ENCODE assay signal across 8 cellular contexts in the genomic region with DNA sequence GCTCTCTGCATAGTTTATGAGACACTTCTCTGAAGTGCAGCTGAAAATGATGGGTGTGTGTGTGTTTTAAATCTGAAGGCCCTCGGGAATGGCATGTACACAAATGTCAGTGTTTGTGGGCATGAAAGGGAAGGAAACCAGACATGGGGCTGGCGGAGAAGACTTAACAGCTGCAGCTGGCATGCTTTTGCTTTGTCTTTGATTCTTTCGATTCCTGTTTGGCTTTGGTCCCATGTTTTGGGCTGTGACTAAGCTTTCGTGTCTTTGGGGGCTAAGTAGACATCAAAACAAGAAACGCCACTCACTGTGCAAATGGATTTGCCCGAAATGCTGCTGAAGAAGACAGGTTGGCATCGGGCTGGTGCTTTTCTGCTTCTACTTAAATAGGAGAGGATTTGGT.
DNase-seq lines count a peak whose midpoint lies in the region; ATAC-seq and TF ChIP-seq lines count a peak whose summit lies in the region.

No MANE protein-coding gene starts in this region.

- H3K4me2 ChIP-seq in Karpas-422 (ENCODE audit: low read depth, low read length, poor library complexity, severe bottlenecking): no peak overlapping the region

- no peak overlapping the region for H3K4me3 ChIP-seq in astrocyte of the spinal cord (ENCODE audit: low read depth, low read length)
- H3K4me3 ChIP-seq in Karpas-422 (ENCODE audit: low read length): no peak overlapping the region

- peaks cover 8% of the 10 kb centered on the region for H3K9me3 ChIP-seq in Karpas-422 (ENCODE audit: low read length)

- no peaks in the 10 kb centered on the region for H3K9me2 ChIP-seq in Karpas-422 (replicated peaks; ENCODE audit: insufficient read depth, low read length)

- no peak for DNase-seq in natural killer cell treated with Interleukin-12 subunit alpha and Interleukin-12 subunit beta and Interleukin-15 and Interleukin-18, amount 100 ng/mL, for 72 hours (ENCODE audit: low spot score)
- DNase-seq in natural killer cell (no peak), NOMO-1 treated with DMSO at 0.1 percent for 48 hours (lab: John Stamatoyannopoulos, UW; ENCODE audit: unreplicated experiment) (peak; percentile 78), astrocyte of the spinal cord (ENCODE audit: low read depth, low spot score) (peak; percentile 68), pons (ENCODE audit: low spot score) (peak; percentile 89), Karpas-422 (no peak), posterior vena cava (ENCODE audit: low spot score) (no peak)

- H3K27ac ChIP-seq in Karpas-422 (ENCODE audit: low read length): no peak overlapping the region

- ATAC-seq in natural killer cell treated with Interleukin-12 subunit alpha and Interleukin-12 subunit beta and Interleukin-15 and Interleukin-18, amount 100 ng/mL, for 72 hours: peak in 1 of 2 donors; percentile 56
- no peak for ATAC-seq in natural killer cell
- ATAC-seq in GM21360 (IDR thresholded peaks at IDR 0.05; ENCODE audit: unreplicated experiment): no peak

- peak overlapping the region; percentile 71 for H3K4me3 Mint-ChIP-seq in natural killer cell treated with Interleukin-12 subunit alpha and Interleukin-12 subunit beta and Interleukin-15 and Interleukin-18, amount 100 ng/mL, for 72 hours
- H3K4me3 Mint-ChIP-seq in natural killer cell: no peak overlapping the region

- intact Hi-C loops in natural killer cell (cut with micrococcal nuclease) (no loop called here), posterior vena cava (cut with DNase I) (no loop called here)

- H3K79me2 ChIP-seq in Karpas-422 (ENCODE audit: low read length): no peaks in the 10 kb centered on the region

- H3K4me1 Mint-ChIP-seq in natural killer cell treated with Interleukin-12 subunit alpha and Interleukin-12 subunit beta and Interleukin-15 and Interleukin-18, amount 100 ng/mL, for 72 hours (ENCODE audit: low read depth in 2 of 2): peaks cover 11 to 13% of the 10 kb centered on the region in 2 donors
- peaks cover 0 to 14% of the 10 kb centered on the region in 2 donors for H3K4me1 Mint-ChIP-seq in natural killer cell

- H3K36me3 ChIP-seq in Karpas-422 (ENCODE audit: insufficient read depth, low read length): no peaks in the 10 kb centered on the region

- in situ Hi-C loops in astrocyte of the spinal cord (cut with HindIII; ENCODE audit: low sequenced_read_pairs): no loop called here

- no peak overlapping the region for H2AFZ ChIP-seq in Karpas-422 (ENCODE audit: low read length)

- peaks cover 10% of the 10 kb centered on the region for H3K9me3 Mint-ChIP-seq in natural killer cell treated with Interleukin-12 subunit alpha and Interleukin-12 subunit beta and Interleukin-15 and Interleukin-18, amount 100 ng/mL, for 72 hours
- H3K9me3 Mint-ChIP-seq in natural killer cell: peaks cover 3 to 6% of the 10 kb centered on the region in 2 donors

- no peaks in the 10 kb centered on the region for H3K27me3 ChIP-seq in Karpas-422 (ENCODE audit: low read length)

- H3K27me3 Mint-ChIP-seq in natural killer cell treated with Interleukin-12 subunit alpha and Interleukin-12 subunit beta and Interleukin-15 and Interleukin-18, amount 100 ng/mL, for 72 hours: peaks cover 0 to 3% of the 10 kb centered on the region in 2 donors
- peaks cover 2 to 15% of the 10 kb centered on the region in 2 donors for H3K27me3 Mint-ChIP-seq in natural killer cell (ENCODE audit: low read depth in 2 of 2)

- no peak for TF ChIP-seq CTCF in natural killer cell (IDR thresholded peaks at IDR 0.05)
- TF ChIP-seq CTCF in astrocyte of the spinal cord (IDR thresholded peaks at IDR 0.05; ENCODE audit: low read depth, low read length): no peak

- no peaks in the 10 kb centered on the region for H3K4me1 ChIP-seq in Karpas-422 (ENCODE audit: low read length)

- H3K27ac Mint-ChIP-seq in natural killer cell treated with Interleukin-12 subunit alpha and Interleukin-12 subunit beta and Interleukin-15 and Interleukin-18, amount 100 ng/mL, for 72 hours: peak overlapping the region; percentile 13 to 68
- H3K27ac Mint-ChIP-seq in natural killer cell: no peak overlapping the region

- H3K9ac ChIP-seq in Karpas-422 (ENCODE audit: low read length): no peak overlapping the region

- H4K20me1 ChIP-seq in Karpas-422 (ENCODE audit: insufficient read depth, low read depth, low read length): no peaks in the 10 kb centered on the region

- peaks cover 41% of the 10 kb centered on the region for H3K36me3 Mint-ChIP-seq in natural killer cell treated with Interleukin-12 subunit alpha and Interleukin-12 subunit beta and Interleukin-15 and Interleukin-18, amount 100 ng/mL, for 72 hours
- H3K36me3 Mint-ChIP-seq in natural killer cell: peaks cover 21% of the 10 kb centered on the region

Comparison
In these comparisons a context has a peak if more than half of its experiments do, and no peak if none do; other contexts are left out.
1. H3K27ac Mint-ChIP-seq: peak in natural killer cell treated with Interleukin-12 subunit alpha and Interleukin-12 subunit beta and Interleukin-15 and Interleukin-18, amount 100 ng/mL, for 72 hours (2 of 2); none in natural killer cell (0 of 2).
2. DNase-seq: peak in NOMO-1 treated with DMSO at 0.1 percent for 48 hours (single experiment), astrocyte of the spinal cord (single experiment) and pons (single experiment); none in natural killer cell treated with Interleukin-12 subunit alpha and Interleukin-12 subunit beta and Interleukin-15 and Interleukin-18, amount 100 ng/mL, for 72 hours (single experiment), natural killer cell (single experiment), Karpas-422 (single experiment) and posterior vena cava (single experiment).